Comparison of ENCODE assay signal across 8 cellular contexts in genomic region chr3:45223889-45224730, GRCh38. TPM values are rescaled to one million over a fixed set of nuclear protein-coding genes. Genes with fewer than 3 reads are reported as not detected.
DNase-seq lines count a peak whose midpoint lies in the region; ATAC-seq, FAIRE-seq and TF ChIP-seq lines count a peak whose summit lies in the region.

No MANE protein-coding gene starts in this region.

- no peak overlapping the region for H3K14ac ChIP-seq in H1 (ENCODE audit: insufficient read length)

- no peak for ATAC-seq in GM18909 (IDR thresholded peaks at IDR 0.05; ENCODE audit: poor library complexity, unreplicated experiment)
- no peak for ATAC-seq in HG03432 (IDR thresholded peaks at IDR 0.05; ENCODE audit: unreplicated experiment)

- no peak overlapping the region for H4K91ac ChIP-seq in H1 (replicated peaks; ENCODE audit: insufficient read length, low read length)

- H4K20me1 ChIP-seq in H1 (replicated peaks in 1 of 2; ENCODE audit: control insufficient read depth in 1 of 2, insufficient read depth in 2 of 2, low read length in 2 of 2) (peaks cover 0 to 4% of the 10 kb centered on the region in 2 experiments), osteoblast (ENCODE audit: insufficient read depth, low read length) (no peaks in the 10 kb centered on the region)

- H3K4me1 ChIP-seq in SJCRH30 (peaks cover 5% of the 10 kb centered on the region), H1 (replicated peaks in 1 of 4; ENCODE audit: control insufficient read depth in 3 of 4, insufficient read depth in 4 of 4, low read length in 3 of 4) (peaks cover 1 to 15% (median 4%) of the 10 kb centered on the region in 4 experiments; a peak in 6 of 7 replicates), osteoblast (ENCODE audit: insufficient read depth, low read length) (peaks cover 18% of the 10 kb centered on the region)

- no peak overlapping the region for H3K56ac ChIP-seq in H1 (replicated peaks; ENCODE audit: insufficient read length, low read depth, low read length)

- H2BK15ac ChIP-seq in H1 (ENCODE audit: low read length) = no peak overlapping the region

- H3K23me2 ChIP-seq in H1 (ENCODE audit: low read depth, low read length) = peaks cover 7% of the 10 kb centered on the region

- H2AFZ ChIP-seq in H1 (ENCODE audit: low read length) = no peak overlapping the region
- H2AFZ ChIP-seq in osteoblast (ENCODE audit: low read length) = no peak overlapping the region

- DNase-seq in ELR (ENCODE audit: low read depth) (peak; percentile 59), SJCRH30 (no peak), H1 (ENCODE audit: low read depth in 1 of 2, low spot score in 2 of 2) (no peak), osteoblast (ENCODE audit: insufficient read length, low spot score, missing footprints) (peak; percentile 87), NCI-H69 (lab: John Stamatoyannopoulos, UW) (no peak), hypothalamus (lab: John Stamatoyannopoulos, UW) (no peak)

- H3K4me3 ChIP-seq in SJCRH30 (peak overlapping the region; percentile 67; the same call in 1 of the 2 replicates), H1 (ENCODE audit: extremely low read depth in 1 of 4, insufficient read depth in 2 of 4, low read depth in 3 of 4, low read length in 4 of 4) (peak overlapping the region; percentile 44 to 95 (median 76)), osteoblast (ENCODE audit: insufficient read depth, low read length) (peak overlapping the region; percentile 86)

- no peak for TF ChIP-seq POLR2A in H1 (IDR thresholded peaks at IDR 0.05; ENCODE audit: control extremely low read depth in 1 of 2, low read depth in 2 of 2, low read length in 2 of 2)

- H3K9me3 ChIP-seq in SJCRH30 (replicated peaks) (no peaks in the 10 kb centered on the region), H1 (ENCODE audit: insufficient read depth in 2 of 2, low read depth in 1 of 2, low read length in 1 of 2) (no peaks in the 10 kb centered on the region), osteoblast (ENCODE audit: low read depth, low read length) (no peaks in the 10 kb centered on the region)

- no peak overlapping the region for H2BK20ac ChIP-seq in H1 (ENCODE audit: low read length)

- no peak overlapping the region for H4K8ac ChIP-seq in H1 (ENCODE audit: extremely low read depth, insufficient read depth, low read length)

- H3K36me3 ChIP-seq in SJCRH30 (no peaks in the 10 kb centered on the region), H1 (ENCODE audit: control insufficient read depth in 2 of 4, insufficient read depth in 4 of 4, low read length in 3 of 4) (no peaks in the 10 kb centered on the region), osteoblast (ENCODE audit: insufficient read depth, low read length) (no peaks in the 10 kb centered on the region)

- FAIRE-seq in H1 (lab: Jason Lieb, UNC) = no peak

- peaks cover 0 to 16% of the 10 kb centered on the region in 2 experiments; a peak in 3 of 4 replicates for H3K79me2 ChIP-seq in H1 (ENCODE audit: control insufficient read depth in 1 of 2, insufficient read depth in 2 of 2, low read length in 2 of 2)
- peaks cover 7% of the 10 kb centered on the region for H3K79me2 ChIP-seq in osteoblast (ENCODE audit: insufficient read depth, low read length)

- POLR2A ChIA-PET in H1 (lab: Charles Lee; ENCODE audit: partially characterized antibody) = interaction anchor here (1.3 to 1.6 kb wide), 2 partner anchors 12 to 284 kb away, joined by 3 to 4 read pairs; no protein-coding TSS in a partner anchor

- TF ChIP-seq EP300 in H1 (IDR thresholded peaks at IDR 0.05; ENCODE audit: borderline replicate concordance in 1 of 2, low read depth in 2 of 2, low read length in 2 of 2) = no peak

- no peak overlapping the region for H3K23ac ChIP-seq in H1 (ENCODE audit: insufficient read length)

- no peak overlapping the region for H3K4ac ChIP-seq in H1 (replicated peaks; ENCODE audit: insufficient read length, low read depth, low read length)

- H2AK5ac ChIP-seq in H1 (ENCODE audit: low read depth, low read length) = no peak overlapping the region

- H3K9ac ChIP-seq in H1 (replicated peaks in 1 of 4; ENCODE audit: extremely low read depth in 1 of 4, low read depth in 3 of 4, low read length in 3 of 4) = peak overlapping the region in 2 of 4 experiments; percentile 0 to 1; a peak in 1 of 7 replicates

- peaks cover 11% of the 10 kb centered on the region; the same call in 1 of the 2 replicates for H3K27me3 ChIP-seq in SJCRH30
- H3K27me3 ChIP-seq in H1 (replicated peaks in 1 of 4; ENCODE audit: control insufficient read depth in 3 of 4, extremely low read depth in 1 of 4, insufficient read depth in 3 of 4, low read length in 3 of 4) = peaks cover 0 to 5% (median 0%) of the 10 kb centered on the region in 4 experiments; a peak in 2 of 7 replicates
- peaks cover under 1% of the 10 kb centered on the region for H3K27me3 ChIP-seq in osteoblast (ENCODE audit: insufficient read depth, low read length)

- no peak overlapping the region for H2BK5ac ChIP-seq in H1 (ENCODE audit: low read depth, low read length)

- 19% methylated on average over 9 of the region's 9 CpGs; no CpG with 5 or more reads in 1 of the 2 experiments for WGBS in H1 (ENCODE audit: extremely low coverage in 1 of 2, insufficient coverage in 1 of 2, insufficient read length in 1 of 2, insufficient replicate concordance in 2 of 2, low coverage in 1 of 2, low lambda C conversion rate in 2 of 2, missing lambda C conversion rate in 1 of 2), 2 experiments

- H4K5ac ChIP-seq in H1 (ENCODE audit: insufficient read length, low read depth, low read length) = no peak overlapping the region

- CTCF ChIA-PET in H1 (lab: Charles Lee; ENCODE audit: partially characterized antibody) = interaction anchor here (0.6 to 3.9 kb wide), 14 partner anchors 9 to 320 kb away, joined by 3 to 34 read pairs (median 3); no protein-coding TSS in a partner anchor

- H3K4me2 ChIP-seq in H1 (ENCODE audit: insufficient read depth in 1 of 2, low read depth in 2 of 2, low read length in 2 of 2) (peak overlapping the region; percentile 69 to 93), osteoblast (ENCODE audit: insufficient read depth, low read length) (peak overlapping the region; percentile 83)

- TF ChIP-seq RAD21 in H1 (IDR thresholded peaks at IDR 0.05 in 1 of 2, conservative IDR thresholded peaks at IDR 0.05 in 1 of 2; ENCODE audit: low read depth in 2 of 2, low read length in 2 of 2) = no peak

- no peak overlapping the region for H3K18ac ChIP-seq in H1 (ENCODE audit: extremely low read depth, low read length)

- no peak overlapping the region for H2BK120ac ChIP-seq in H1 (replicated peaks; ENCODE audit: low read depth, low read length)

- TF ChIP-seq CTCF in H1 (IDR thresholded peaks at IDR 0.05; ENCODE audit: control extremely low read depth in 1 of 3, insufficient read depth in 1 of 3, low read depth in 1 of 3, low read length in 3 of 3) = no peak
- TF ChIP-seq CTCF in osteoblast (IDR thresholded peaks at IDR 0.05; ENCODE audit: extremely low read depth, low read depth, low read length) = no peak

- H3K27ac ChIP-seq in SJCRH30 (no peak overlapping the region), H1 (ENCODE audit: low read depth, low read length) (no peak overlapping the region), osteoblast (ENCODE audit: low read depth, low read length) (peak overlapping the region; percentile 71)

- no peak overlapping the region for H2BK12ac ChIP-seq in H1 (ENCODE audit: low read depth, low read length)

- H3K79me1 ChIP-seq in H1 (ENCODE audit: low read depth, low read length) = no peaks in the 10 kb centered on the region

TF ChIP-seq in H1, 55 proteins besides CTCF, POLR2A, EP300 and RAD21:
- TF ChIP-seq POU5F1 (IDR thresholded peaks at IDR 0.05; ENCODE audit: low read depth, low read length) (0 out of 2 replicates have a peak, but pooled peaks have one; percentile 8), KDM4A (IDR thresholded peaks at IDR 0.05; ENCODE audit: low read depth, low read length, severe bottlenecking) (no peak)

RNA-seq across cellular contexts. Expression of gene TMEM158, which starts 2.0 kb away (rescaled TPM):
- 0.26 and 0.63 TPM in 2 replicates for total RNA-seq in SJCRH30 (2014; rRNA removed; shearing (Covaris generic))
- total RNA-seq in H1 (2021; fragmentation: NEBNext Ultra II Directional; extraction: Animal tissue kit (Norgen Biotek cat#: 25700)) = 30.3 and 35.5 TPM in 2 replicates
- polyA plus RNA-seq in H1 (2011; rRNA removed) = 6.8 and 17.5 TPM in 2 replicates
- 13.1 TPM for polyA plus RNA-seq in H1 (2011; cell fraction: cytosol; rRNA removed)
- polyA plus RNA-seq in H1 (2011; cell fraction: nucleus; rRNA removed) = 13.5 TPM
- polyA plus RNA-seq in H1 (2012, experiment 1 of 2) = 9.6 to 16.2 TPM (median 14.0 TPM) in 4 replicates
- 13.0 TPM for polyA plus RNA-seq in H1 (2012, experiment 2 of 2)
- 20.9 TPM for polyA plus RNA-seq in H1 (2013, experiment 1 of 2)
- 20.0 TPM for polyA plus RNA-seq in H1 (2013, experiment 2 of 2)
- polyA minus RNA-seq in H1 (2011; rRNA and poly(A)+ RNA removed) = 1.3 and 1.8 TPM in 2 replicates
- 11.8 TPM for polyA minus RNA-seq in H1 (2011; cell fraction: cytosol; rRNA and poly(A)+ RNA removed)
- 6.5 TPM for polyA minus RNA-seq in H1 (2011; cell fraction: nucleus; rRNA and poly(A)+ RNA removed)
- total RNA-seq in osteoblast = 4.7 and 9.0 TPM in 2 replicates

Comparison
In these comparisons a context has a peak if more than half of its experiments do, and no peak if none do; other contexts are left out.
1. DNase-seq: peak in ELR (single experiment) and osteoblast (single experiment); none in SJCRH30 (0 of 2), H1 (0 of 2), NCI-H69 (single experiment) and hypothalamus (0 of 51).
2. Peak in every context shown above with its lines, with median percentiles within 50 percentile points of each other: H3K4me3 ChIP-seq.